In the genomic region with DNA sequence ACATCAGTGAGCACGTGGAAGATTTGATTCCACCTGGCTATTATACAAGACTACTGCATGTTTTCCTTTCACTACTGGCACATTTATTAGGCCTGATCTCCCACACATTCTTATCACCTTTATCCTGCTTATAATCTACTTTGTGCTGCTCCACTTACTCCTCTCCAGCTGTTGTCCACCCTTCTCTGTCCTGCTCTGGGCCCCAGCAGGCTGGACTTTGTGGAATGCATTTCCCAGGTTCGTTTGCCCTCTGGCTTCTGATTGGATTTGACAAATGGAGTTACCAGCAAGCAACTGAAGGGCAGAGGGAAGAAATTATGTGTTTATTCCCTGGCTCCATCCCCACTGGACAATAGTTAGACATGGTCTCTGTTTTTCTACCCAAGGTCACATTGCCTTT, we compare ENCODE assay signal across 1 cellular context.
TF ChIP-seq lines count a peak whose summit lies in the region.

No MANE protein-coding gene starts in this region.

TF ChIP-seq in GM23338, 12 proteins besides CTCF, POLR2A, EP300 and RAD21 (continued from another document):
- no peak for TF ChIP-seq NANOG (IDR thresholded peaks at IDR 0.05; ENCODE audit: borderline replicate concordance)
- TF ChIP-seq ZNF114 (CRISPR knock-in tag; IDR thresholded peaks at IDR 0.05) = no peak
- no peak for TF ChIP-seq STAT1 (IDR thresholded peaks at IDR 0.05; ENCODE audit: unreplicated experiment)
- no peak for TF ChIP-seq CREB1 (CRISPR knock-in tag; IDR thresholded peaks at IDR 0.05; ENCODE audit: low read depth)
- TF ChIP-seq, protein P1, sequence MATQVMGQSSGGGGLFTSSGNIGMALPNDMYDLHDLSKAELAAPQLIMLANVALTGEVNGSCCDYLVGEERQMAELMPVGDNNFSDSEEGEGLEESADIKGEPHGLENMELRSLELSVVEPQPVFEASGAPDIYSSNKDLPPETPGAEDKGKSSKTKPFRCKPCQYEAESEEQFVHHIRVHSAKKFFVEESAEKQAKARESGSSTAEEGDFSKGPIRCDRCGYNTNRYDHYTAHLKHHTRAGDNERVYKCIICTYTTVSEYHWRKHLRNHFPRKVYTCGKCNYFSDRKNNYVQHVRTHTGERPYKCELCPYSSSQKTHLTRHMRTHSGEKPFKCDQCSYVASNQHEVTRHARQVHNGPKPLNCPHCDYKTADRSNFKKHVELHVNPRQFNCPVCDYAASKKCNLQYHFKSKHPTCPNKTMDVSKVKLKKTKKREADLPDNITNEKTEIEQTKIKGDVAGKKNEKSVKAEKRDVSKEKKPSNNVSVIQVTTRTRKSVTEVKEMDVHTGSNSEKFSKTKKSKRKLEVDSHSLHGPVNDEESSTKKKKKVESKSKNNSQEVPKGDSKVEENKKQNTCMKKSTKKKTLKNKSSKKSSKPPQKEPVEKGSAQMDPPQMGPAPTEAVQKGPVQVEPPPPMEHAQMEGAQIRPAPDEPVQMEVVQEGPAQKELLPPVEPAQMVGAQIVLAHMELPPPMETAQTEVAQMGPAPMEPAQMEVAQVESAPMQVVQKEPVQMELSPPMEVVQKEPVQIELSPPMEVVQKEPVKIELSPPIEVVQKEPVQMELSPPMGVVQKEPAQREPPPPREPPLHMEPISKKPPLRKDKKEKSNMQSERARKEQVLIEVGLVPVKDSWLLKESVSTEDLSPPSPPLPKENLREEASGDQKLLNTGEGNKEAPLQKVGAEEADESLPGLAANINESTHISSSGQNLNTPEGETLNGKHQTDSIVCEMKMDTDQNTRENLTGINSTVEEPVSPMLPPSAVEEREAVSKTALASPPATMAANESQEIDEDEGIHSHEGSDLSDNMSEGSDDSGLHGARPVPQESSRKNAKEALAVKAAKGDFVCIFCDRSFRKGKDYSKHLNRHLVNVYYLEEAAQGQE (IDR thresholded peaks at IDR 0.05; ENCODE audit: unreplicated experiment) = no peak
- TF ChIP-seq EZH2phosphoT487 (IDR thresholded peaks at IDR 0.05; ENCODE audit: unreplicated experiment) = no peak
- no peak for TF ChIP-seq ZNF462 (CRISPR knock-in tag; IDR thresholded peaks at IDR 0.05)
- no peak for TF ChIP-seq EZH2 (IDR thresholded peaks at IDR 0.05; ENCODE audit: low read depth, unreplicated experiment)
- no peak for TF ChIP-seq POLR2AphosphoS5 (IDR thresholded peaks at IDR 0.05; ENCODE audit: low read depth)
